18 cellular contexts compared by ENCODE assay signal in genomic region chr7:17986826-17987225, GRCh38. TPM values are rescaled to one million over a fixed set of nuclear protein-coding genes. Genes with fewer than 3 reads are reported as not detected.
DNase-seq lines count a peak whose midpoint lies in the region; ATAC-seq, FAIRE-seq and TF ChIP-seq lines count a peak whose summit lies in the region.
"Had no signal": no experiment of that assay in that cellular context is flagged by ENCODE, and none has a peak within 500 bp of the region (broad histone marks: within the 10 kb centered on the region; RNA-seq: fewer than 3 reads in every experiment).

No MANE protein-coding gene starts in this region.

- FAIRE-seq in HTR-8/SVneo (lab: Jason Lieb, UNC): peak; percentile 26

- H3K9me3 Mint-ChIP-seq in naive thymus-derived CD8-positive, alpha-beta T cell: peaks cover 0 to 6% (median 0%) of the 10 kb centered on the region in 9 donors
- no peaks in the 10 kb centered on the region for H3K9me3 Mint-ChIP-seq in activated T-cell treated with anti-CD3 and anti-CD28 coated beads, Interleukin-2, amount 50 U/mL, for 72 hours
- H3K9me3 Mint-ChIP-seq in activated CD4-positive, alpha-beta T cell treated with anti-CD3 and anti-CD28 coated beads, Interleukin-2, amount 10 ng/mL, durations not matched to agents 7 days and 5 days: no peaks in the 10 kb centered on the region
- H3K9me3 Mint-ChIP-seq: WTC11 had no signal

- CTCF ChIA-PET in AG04449 (lab: Yijun Ruan, JAX): no interaction called here
- CTCF ChIA-PET in activated CD4-positive, alpha-beta T cell treated with anti-CD3 and anti-CD28 coated beads, Interleukin-2, amount 10 ng/mL, durations not matched to agents 7 days and 5 days (lab: Charles Lee): interaction anchor here (1.1 kb wide), 1 partner anchor 217 kb away, joined by 3 read pairs; no protein-coding TSS in a partner anchor

- H3K9ac ChIP-seq in colonic mucosa (ENCODE audit: low read depth in 2 of 2, low read length in 2 of 2): no peak overlapping the region

- H3K27ac Mint-ChIP-seq in naive thymus-derived CD8-positive, alpha-beta T cell: no peak overlapping the region
- H3K27ac Mint-ChIP-seq in activated T-cell treated with anti-CD3 and anti-CD28 coated beads, Interleukin-2, amount 50 U/mL, for 72 hours: no peak overlapping the region
- no peak overlapping the region for H3K27ac Mint-ChIP-seq in activated CD4-positive, alpha-beta T cell treated with anti-CD3 and anti-CD28 coated beads, Interleukin-2, amount 10 ng/mL, durations not matched to agents 7 days and 5 days
- H3K27ac Mint-ChIP-seq: WTC11 had no signal

- peak; percentile 42 for ATAC-seq in left colon
- ATAC-seq in naive thymus-derived CD8-positive, alpha-beta T cell: no peak
- no peak for ATAC-seq in activated T-cell treated with anti-CD3 and anti-CD28 coated beads, Interleukin-2, amount 50 U/mL, for 72 hours (replicated peaks in 1 of 2)
- ATAC-seq: WTC11 had no signal

- no peaks in the 10 kb centered on the region for H3K36me3 Mint-ChIP-seq in naive thymus-derived CD8-positive, alpha-beta T cell
- H3K36me3 Mint-ChIP-seq in activated T-cell treated with anti-CD3 and anti-CD28 coated beads, Interleukin-2, amount 50 U/mL, for 72 hours (ENCODE audit: insufficient read depth in 2 of 2): no peaks in the 10 kb centered on the region
- no peaks in the 10 kb centered on the region for H3K36me3 Mint-ChIP-seq in activated CD4-positive, alpha-beta T cell treated with anti-CD3 and anti-CD28 coated beads, Interleukin-2, amount 10 ng/mL, durations not matched to agents 7 days and 5 days (ENCODE audit: low read depth)
- H3K36me3 Mint-ChIP-seq: CD14-positive monocyte, WTC11 had no signal

- no peaks in the 10 kb centered on the region for H3K36me3 ChIP-seq in colonic mucosa
- H3K36me3 ChIP-seq: cardiac muscle cell, MG63, thoracic aorta had no signal

- peak; percentile 64 for DNase-seq in AG04449 (ENCODE audit: low read depth, low spot score)
- peak; percentile 20 for DNase-seq in HTR-8/SVneo (ENCODE audit: insufficient read length, low spot score)
- DNase-seq in colonic mucosa: no peak
- no peak for DNase-seq in left colon
- no peak for DNase-seq in naive thymus-derived CD8-positive, alpha-beta T cell
- DNase-seq in stimulated activated CD4-positive, alpha-beta T cell treated with anti-CD3 and anti-CD28 coated beads, Interleukin-1b, Interleukin-23, amount 100 ng/mL, for 48 hours: no peak
- DNase-seq in activated T-cell treated with anti-CD3 and anti-CD28 coated beads, Interleukin-2, amount 50 U/mL, for 72 hours: no peak
- no peak for DNase-seq in activated CD4-positive, alpha-beta T cell treated with anti-CD3 and anti-CD28 coated beads, Interleukin-2, amount 10 ng/mL, durations not matched to agents 7 days and 5 days
- DNase-seq: activated T-cell treated with anti-CD3 and anti-CD28 coated beads, Interleukin-2, amount 50 U/mL, for 48 hours; foreskin melanocyte; H7; MG63 had no signal

- intact Hi-C loops in colonic mucosa (cut with DNase I): no loop called here
- intact Hi-C loops in left colon (cut with DNase I, micrococcal nuclease): no loop called here

- H3K4me1 Mint-ChIP-seq in naive thymus-derived CD8-positive, alpha-beta T cell: peaks cover 1 to 7% (median 2%) of the 10 kb centered on the region in 4 donors
- peaks cover 7% of the 10 kb centered on the region for H3K4me1 Mint-ChIP-seq in activated T-cell treated with anti-CD3 and anti-CD28 coated beads, Interleukin-2, amount 50 U/mL, for 72 hours (ENCODE audit: low read depth)
- peaks cover 1% of the 10 kb centered on the region for H3K4me1 Mint-ChIP-seq in activated CD4-positive, alpha-beta T cell treated with anti-CD3 and anti-CD28 coated beads, Interleukin-2, amount 10 ng/mL, durations not matched to agents 7 days and 5 days

- POLR2A ChIA-PET in AG04449 (lab: Yijun Ruan, JAX): no interaction called here
- POLR2A ChIA-PET in naive thymus-derived CD8-positive, alpha-beta T cell (lab: Charles Lee): no interaction called here
- POLR2A ChIA-PET in activated CD4-positive, alpha-beta T cell treated with anti-CD3 and anti-CD28 coated beads, Interleukin-2, amount 10 ng/mL, durations not matched to agents 7 days and 5 days (lab: Charles Lee): no interaction called here

- H3K27me3 ChIP-seq in colonic mucosa: no peaks in the 10 kb centered on the region
- H3K27me3 ChIP-seq: cardiac muscle cell, MG63 had no signal

- no peaks in the 10 kb centered on the region for H3K9me3 ChIP-seq in colonic mucosa
- H3K9me3 ChIP-seq: MG63, thoracic aorta had no signal

- H3K27ac ChIP-seq in colonic mucosa: peak overlapping the region; percentile 45
- H3K27ac ChIP-seq: thoracic aorta had no signal

- peaks cover 0 to 9% (median 4%) of the 10 kb centered on the region in 5 donors for H3K27me3 Mint-ChIP-seq in naive thymus-derived CD8-positive, alpha-beta T cell
- H3K27me3 Mint-ChIP-seq in activated T-cell treated with anti-CD3 and anti-CD28 coated beads, Interleukin-2, amount 50 U/mL, for 72 hours (ENCODE audit: low read depth): peaks cover 5% of the 10 kb centered on the region
- H3K27me3 Mint-ChIP-seq in activated CD4-positive, alpha-beta T cell treated with anti-CD3 and anti-CD28 coated beads, Interleukin-2, amount 10 ng/mL, durations not matched to agents 7 days and 5 days: peaks cover 3% of the 10 kb centered on the region

- no peak overlapping the region for H3K4me3 ChIP-seq in AG04449 (ENCODE audit: low read depth, low read length)
- H3K4me3 ChIP-seq in colonic mucosa: no peak overlapping the region
- H3K4me3 ChIP-seq: cardiac muscle cell, MG63, thoracic aorta had no signal

- H3K4me1 ChIP-seq in colonic mucosa: peaks cover 13% of the 10 kb centered on the region

- TF ChIP-seq CTCF in AG04449 (IDR thresholded peaks at IDR 0.05; ENCODE audit: insufficient read depth, low read length, missing control alignments) (no peak), colonic mucosa (IDR thresholded peaks at IDR 0.05) (no peak)

- no peak overlapping the region for H3K4me3 Mint-ChIP-seq in naive thymus-derived CD8-positive, alpha-beta T cell
- H3K4me3 Mint-ChIP-seq in activated T-cell treated with anti-CD3 and anti-CD28 coated beads, Interleukin-2, amount 50 U/mL, for 72 hours: no peak overlapping the region
- H3K4me3 Mint-ChIP-seq in activated CD4-positive, alpha-beta T cell treated with anti-CD3 and anti-CD28 coated beads, Interleukin-2, amount 10 ng/mL, durations not matched to agents 7 days and 5 days: no peak overlapping the region
- H3K4me3 Mint-ChIP-seq: CD14-positive monocyte, WTC11 had no signal

RNA-seq across cellular contexts. Expression of gene PRPS1L1, which starts 40.8 kb away (rescaled TPM):
- total RNA-seq in colonic mucosa (not detected), left colon (not detected)
- not detected for total RNA-seq in naive thymus-derived CD8-positive, alpha-beta T cell
- not detected for polyA plus RNA-seq in naive thymus-derived CD8-positive, alpha-beta T cell
- not detected for total RNA-seq in activated T-cell treated with anti-CD3 and anti-CD28 coated beads, Interleukin-2, amount 50 U/mL, for 72 hours
- not detected for total RNA-seq in activated CD4-positive, alpha-beta T cell treated with anti-CD3 and anti-CD28 coated beads, Interleukin-2, amount 10 ng/mL, durations not matched to agents 7 days and 5 days
- total RNA-seq: cardiac muscle cell, H7, lung microvascular endothelial cell, posterior vena cava, thoracic aorta, WTC11 had no signal
- polyA plus RNA-seq: cardiac muscle cell, CD14-positive monocyte had no signal

RNA-seq across cellular contexts. Expression of gene SNX13, which starts 46.5 kb away (rescaled TPM):
- total RNA-seq in colonic mucosa (10 to 100 TPM; 52.5 to 71.4 TPM), left colon (10 to 100 TPM; 63.2 to 63.8 TPM)
- 10 to 100 TPM; 37.5 to 45.7 TPM for total RNA-seq in naive thymus-derived CD8-positive, alpha-beta T cell
- 10 to 100 TPM in 1 of 3 donors, 1 to 10 TPM in 2; 8.6 to 10.7 (median 9.9) TPM for polyA plus RNA-seq in naive thymus-derived CD8-positive, alpha-beta T cell
- 10 to 100 TPM; 19.5 to 19.8 TPM for total RNA-seq in activated T-cell treated with anti-CD3 and anti-CD28 coated beads, Interleukin-2, amount 50 U/mL, for 72 hours
- total RNA-seq in activated CD4-positive, alpha-beta T cell treated with anti-CD3 and anti-CD28 coated beads, Interleukin-2, amount 10 ng/mL, durations not matched to agents 7 days and 5 days: 10 to 100 TPM; 25.3 to 26.3 TPM

Comparison
In these comparisons a context has a peak if more than half of its experiments do, and no peak if none do; other contexts are left out.
1. DNase-seq: peak in AG04449 (single experiment) and HTR-8/SVneo (single experiment); none in colonic mucosa (single experiment), left colon (0 of 2), naive thymus-derived CD8-positive, alpha-beta T cell (0 of 10), stimulated activated CD4-positive, alpha-beta T cell treated with anti-CD3 and anti-CD28 coated beads, Interleukin-1b, Interleukin-23, amount 100 ng/mL, for 48 hours (single experiment), activated T-cell treated with anti-CD3 and anti-CD28 coated beads, Interleukin-2, amount 50 U/mL, for 72 hours (0 of 2) and activated CD4-positive, alpha-beta T cell treated with anti-CD3 and anti-CD28 coated beads, Interleukin-2, amount 10 ng/mL, durations not matched to agents 7 days and 5 days (single experiment).